Comparison of ENCODE assay signal across 1 cellular context in genomic region chr11:44815917-44816456, GRCh38.
TF ChIP-seq lines count a peak whose summit lies in the region.

No MANE protein-coding gene starts in this region.

TF ChIP-seq in H1, 55 proteins besides CTCF, POLR2A, EP300 and RAD21 (continued from another document):
- TF ChIP-seq MAFK (IDR thresholded peaks at IDR 0.05; ENCODE audit: low read depth, low read length) = no peak
- TF ChIP-seq SP2 (IDR thresholded peaks at IDR 0.05; ENCODE audit: low read length) = no peak
- no peak for TF ChIP-seq PHF8 (conservative IDR thresholded peaks at IDR 0.05; ENCODE audit: low read depth, low read length)
- no peak for TF ChIP-seq POLR2AphosphoS5 (IDR thresholded peaks at IDR 0.05; ENCODE audit: low read depth, low read length)
- TF ChIP-seq NANOG (IDR thresholded peaks at IDR 0.05; ENCODE audit: insufficient read depth, low read depth, low read length, poor library complexity, severe bottlenecking) = no peak
- no peak for TF ChIP-seq EZH2 (IDR thresholded peaks at IDR 0.05; ENCODE audit: low read depth, low read length, severe bottlenecking)
- TF ChIP-seq HDAC6 (IDR thresholded peaks at IDR 0.05; ENCODE audit: low read depth, low read length) = no peak
